Comparison of ENCODE assay signal across 11 cellular contexts in genomic region chr1:236002025-236002390, GRCh38.
DNase-seq lines count a peak whose midpoint lies in the region; ATAC-seq and TF ChIP-seq lines count a peak whose summit lies in the region.
"Had no signal": no experiment of that assay in that cellular context is flagged by ENCODE, and none has a peak within 500 bp of the region (broad histone marks: within the 10 kb centered on the region; RNA-seq: fewer than 3 reads in every experiment).

No MANE protein-coding gene starts in this region.

- H4K8ac ChIP-seq in H9 (replicated peaks; ENCODE audit: insufficient read length, low read depth, low read length): no peak overlapping the region

- no CpG with 5 or more reads among the region's 7 CpGs for WGBS in H9 (ENCODE audit: extremely low coverage, insufficient read length, low lambda C conversion rate)
- 86 to 88% methylated on average over 7 of the region's 7 CpGs for WGBS in heart right ventricle, 2 donors
- 87 to 95% (median 91%) methylated on average over 7 of the region's 7 CpGs for WGBS in stomach, 5 donors
- WGBS in GM23248 (ENCODE audit: low coverage in 1 of 2, low lambda C conversion rate in 2 of 2, missing lambda C conversion rate in 2 of 2), 2 experiments: 98% methylated on average over 7 of the region's 7 CpGs

- no peak overlapping the region for H3K23ac ChIP-seq in H9 (ENCODE audit: insufficient read length, low read depth, low read length)

- TF ChIP-seq CTCF in H9 (conservative IDR thresholded peaks at IDR 0.05): no peak
- TF ChIP-seq CTCF in PC-9 (conservative IDR thresholded peaks at IDR 0.05): no peak
- no peak for TF ChIP-seq CTCF in heart right ventricle (IDR thresholded peaks at IDR 0.05)
- TF ChIP-seq CTCF in stomach (IDR thresholded peaks at IDR 0.05): no peak

- no TSS peak for BruUV-seq in PC-9 (replicated peaks; lab: Mats Ljungman, UMichigan)

- H2BK5ac ChIP-seq in H9 (ENCODE audit: insufficient read length, low read length): no peak overlapping the region

- H3K79me1 ChIP-seq in H9 (ENCODE audit: insufficient read depth, low read depth, low read length, poor library complexity, severe bottlenecking): no peaks in the 10 kb centered on the region

- H3K9me2 ChIP-seq in PC-9 (ENCODE audit: insufficient read depth) (no peaks in the 10 kb centered on the region), GM23248 (ENCODE audit: insufficient read depth) (no peaks in the 10 kb centered on the region)

- DNase-seq in H9 (no peak), PC-9 (no peak), heart right ventricle (no peak), stomach (no peak), Kasumi-1 (lab: John Stamatoyannopoulos, UW) (no peak), GM23248 (no peak), HPDE6-E6E7 (ENCODE audit: extremely low spot score) (no peak)
- DNase-seq: amygdala, DMS 273 treated with DMSO at 0.1 percent for 48 hours, NCI-H1694 treated with DMSO at 0.1 percent for 48 hours had no signal

- in situ Hi-C loops in GM23248 (cut with MboI): no loop called here

- TF ChIP-seq EP300 in stomach (IDR thresholded peaks at IDR 0.05): no peak

- H3K9me3 Mint-ChIP-seq in H9: no peaks in the 10 kb centered on the region
- H3K9me3 Mint-ChIP-seq: neural progenitor cell had no signal

- H3K4me3 Mint-ChIP-seq in H9: no peak overlapping the region
- H3K4me3 Mint-ChIP-seq: neural progenitor cell had no signal

- no peak overlapping the region for H3K4ac ChIP-seq in H9 (ENCODE audit: low read depth, low read length)

- H3F3A ChIP-seq in PC-9 (ENCODE audit: insufficient read depth, low read depth) (peaks cover 13% of the 10 kb centered on the region; the same call in 1 of the 2 replicates), GM23248 (ENCODE audit: insufficient read depth) (peaks cover 9% of the 10 kb centered on the region; the same call in 1 of the 2 replicates)

- intact Hi-C loops in PC-9 (cut with micrococcal nuclease; ENCODE audit: unreplicated experiment): no loop called here
- intact Hi-C loops in heart right ventricle (cut with DNase I): no loop called here
- intact Hi-C loops in stomach (cut with DNase I; ENCODE audit: low total_unique reads): no loop called here

- peak in 3 of 8 donors; percentile 7 to 26 (median 9) for ATAC-seq in heart right ventricle

- H3K4me2 ChIP-seq in H9 (ENCODE audit: insufficient read depth, insufficient read length, low read length) (no peak overlapping the region), PC-9 (no peak overlapping the region), GM23248 (ENCODE audit: unreplicated experiment) (no peak overlapping the region)
- H3K4me2 ChIP-seq: neural progenitor cell had no signal

- H3K79me2 ChIP-seq in H9 (ENCODE audit: insufficient read depth, low read length) (no peaks in the 10 kb centered on the region), PC-9 (ENCODE audit: low read depth) (no peaks in the 10 kb centered on the region), GM23248 (ENCODE audit: insufficient read depth) (no peaks in the 10 kb centered on the region)

- no peak overlapping the region for H4K5ac ChIP-seq in H9 (ENCODE audit: insufficient read length, low read depth, low read length)

- no peak overlapping the region for H3K14ac ChIP-seq in H9 (ENCODE audit: insufficient read depth, low read length)

- POLR2A ChIA-PET in PC-9 (lab: Charles Lee; ENCODE audit: unreplicated experiment): no interaction called here

- H2BK120ac ChIP-seq in H9 (ENCODE audit: low read depth, low read length, poor library complexity, severe bottlenecking): no peak overlapping the region

- H2BK15ac ChIP-seq in H9 (ENCODE audit: low read depth, low read length): no peak overlapping the region

- H2AK5ac ChIP-seq in H9 (ENCODE audit: insufficient read length, low read length): no peak overlapping the region

- no peak overlapping the region for H3K18ac ChIP-seq in H9 (ENCODE audit: insufficient read length, low read depth, low read length)

- no peak overlapping the region for H2BK12ac ChIP-seq in H9 (ENCODE audit: insufficient read length, low read depth, low read length)

- H3K4me1 ChIP-seq in H9 (ENCODE audit: insufficient read depth, low read length) (no peaks in the 10 kb centered on the region; the same call in 1 of the 2 replicates), PC-9 (replicated peaks; ENCODE audit: insufficient read depth) (peaks cover 27% of the 10 kb centered on the region), heart right ventricle (peaks cover 0 to 41% (median 21%) of the 10 kb centered on the region in 9 donors), stomach (peaks cover 0 to 4% (median 0%) of the 10 kb centered on the region in 4 donors), GM23248 (ENCODE audit: insufficient read depth) (peaks cover 19% of the 10 kb centered on the region)
- H3K4me1 ChIP-seq: neural progenitor cell had no signal

- H3K36me3 Mint-ChIP-seq in H9 (ENCODE audit: insufficient read depth in 1 of 3, low read depth in 3 of 3): peaks cover 0 to 5% (median 0%) of the 10 kb centered on the region in 3 experiments; a peak in 2 of 7 replicates

- peak overlapping the region in 2 of 3 experiments; percentile 56 to 86; a peak in 3 of 7 replicates for H3K27ac Mint-ChIP-seq in H9
- H3K27ac Mint-ChIP-seq: neural progenitor cell had no signal

- H2BK20ac ChIP-seq in H9 (ENCODE audit: low read depth, low read length, poor library complexity, severe bottlenecking): no peak overlapping the region

- peaks cover 26 to 28% of the 10 kb centered on the region in 2 experiments for H3K4me1 Mint-ChIP-seq in H9

- H3K27me3 Mint-ChIP-seq in H9 (ENCODE audit: low read depth): no peaks in the 10 kb centered on the region

- H2AFZ ChIP-seq in H9 (ENCODE audit: low read length) (no peak overlapping the region), PC-9 (peak overlapping the region; percentile 65; the same call in 1 of the 2 replicates), GM23248 (no peak overlapping the region)
- H2AFZ ChIP-seq: neural progenitor cell had no signal

- H3K27ac ChIP-seq in H9 (ENCODE audit: insufficient read length, low read depth, low read length) (no peak overlapping the region), PC-9 (peak overlapping the region; percentile 28; the same call in 1 of the 2 replicates), heart right ventricle (peak overlapping the region in 8 of 10 donors; percentile 34 to 77 (median 46)), stomach (peak overlapping the region in 4 of 5 donors; percentile 25 to 66 (median 54)), GM23248 (no peak overlapping the region)
- H3K27ac ChIP-seq: neural progenitor cell had no signal

- no peak overlapping the region for H4K91ac ChIP-seq in H9 (ENCODE audit: insufficient read length, low read depth, low read length)

- H3K9me3 ChIP-seq in H9 (ENCODE audit: control insufficient read depth, low read depth, low read length) (no peaks in the 10 kb centered on the region), PC-9 (ENCODE audit: insufficient read depth, low read depth) (no peaks in the 10 kb centered on the region), heart right ventricle (no peaks in the 10 kb centered on the region), stomach (no peaks in the 10 kb centered on the region), GM23248 (ENCODE audit: low read depth) (no peaks in the 10 kb centered on the region)

- H3T11ph ChIP-seq in H9 (ENCODE audit: low read length): no peak overlapping the region

- no peak overlapping the region for H3K9ac ChIP-seq in H9 (ENCODE audit: extremely low read depth, insufficient read length, low read length)
- no peak overlapping the region for H3K9ac ChIP-seq in GM23248
- H3K9ac ChIP-seq: neural progenitor cell had no signal

- H3K27me3 ChIP-seq in H9 (ENCODE audit: insufficient read depth, low read length) (no peaks in the 10 kb centered on the region), PC-9 (ENCODE audit: insufficient read depth, low read depth) (no peaks in the 10 kb centered on the region), heart right ventricle (no peaks in the 10 kb centered on the region), stomach (no peaks in the 10 kb centered on the region), GM23248 (replicated peaks; ENCODE audit: insufficient read depth) (no peaks in the 10 kb centered on the region)
- H3K27me3 ChIP-seq: neural progenitor cell had no signal

- no peak overlapping the region for H3K56ac ChIP-seq in H9 (ENCODE audit: insufficient read length, low read depth, low read length)

- no peak for TF ChIP-seq POLR2A in stomach (IDR thresholded peaks at IDR 0.05)

- H4K20me1 ChIP-seq in H9 (ENCODE audit: control insufficient read depth, insufficient read depth, insufficient read length): no peaks in the 10 kb centered on the region
- no peaks in the 10 kb centered on the region for H4K20me1 ChIP-seq in PC-9 (ENCODE audit: insufficient read depth)
- H4K20me1 ChIP-seq in GM23248 (ENCODE audit: insufficient read depth): no peaks in the 10 kb centered on the region

- H3K23me2 ChIP-seq in H9 (ENCODE audit: insufficient read length, low read depth, low read length, poor library complexity, severe bottlenecking): no peaks in the 10 kb centered on the region

- H3K36me3 ChIP-seq in PC-9 (ENCODE audit: low read depth): no peaks in the 10 kb centered on the region
- peaks cover 0 to 86% (median 28%) of the 10 kb centered on the region in 9 donors for H3K36me3 ChIP-seq in heart right ventricle
- peaks cover 0 to 83% (median 23%) of the 10 kb centered on the region in 4 donors for H3K36me3 ChIP-seq in stomach
- H3K36me3 ChIP-seq in GM23248 (ENCODE audit: low read depth): 0 out of 2 replicates have a peak, but pooled peaks cover under 1% of the 10 kb centered on the region
- H3K36me3 ChIP-seq: neural progenitor cell had no signal

- CTCF ChIA-PET in PC-9 (lab: Charles Lee): no interaction called here

- no peak overlapping the region for H3K4me3 ChIP-seq in PC-9
- H3K4me3 ChIP-seq in heart right ventricle: no peak overlapping the region
- no peak overlapping the region for H3K4me3 ChIP-seq in stomach
- no peak overlapping the region for H3K4me3 ChIP-seq in GM23248
- H3K4me3 ChIP-seq: neural progenitor cell had no signal

Comparison
In these comparisons a context has a peak if more than half of its experiments do, and no peak if none do; other contexts are left out.
1. H3K27ac ChIP-seq: peak in PC-9 (single experiment), heart right ventricle (8 of 10) and stomach (4 of 5); none in H9 (single experiment) and GM23248 (single experiment).